In genomic region chr3:186241910-186242821, GRCh38 we compare ENCODE assay signal across 8 cellular contexts.
A peak's percentile ranks its signal among the peaks of the same experiment; 100 is the strongest.
DNase-seq lines count a peak whose midpoint lies in the region; ATAC-seq and TF ChIP-seq lines count a peak whose summit lies in the region.

No MANE protein-coding gene starts in this region.

- H3K9ac ChIP-seq in subcutaneous abdominal adipose tissue (ENCODE audit: low read length in 5 of 5) = peak overlapping the region in 3 of 5 donors; percentile 1 to 10 (median 5)

- in situ Hi-C loops in ACHN (cut with HindIII; ENCODE audit: low pct_ligation_motif_present, low pct_unique_long_range_greater_than_20kb, low sequenced_read_pairs) = loop anchor here (25.0 kb wide), 1 partner anchor 255 kb away; no protein-coding TSS in a partner anchor

- intact Hi-C loops in activated CD8-positive, alpha-beta T cell treated with anti-CD3 and anti-CD28 coated beads for 36 hours (cut with micrococcal nuclease) = loop anchor here (5.0 to 10.0 kb wide), 2 partner anchors 137 to 260 kb away; partner anchors contain the start of gene ETV5
- intact Hi-C loops in esophagus muscularis mucosa (cut with DNase I) = loop anchor here (10.0 kb wide), 1 partner anchor 257 kb away; no protein-coding TSS in a partner anchor

- peak; percentile 92 for DNase-seq in ACHN
- DNase-seq in NCI-H2107 treated with DMSO at 0.1 percent for 48 hours (lab: John Stamatoyannopoulos, UW; ENCODE audit: unreplicated experiment) = peak; percentile 89
- peak; percentile 87 for DNase-seq in activated CD8-positive, alpha-beta T cell treated with anti-CD3 and anti-CD28 coated beads for 36 hours
- no peak for DNase-seq in esophagus muscularis mucosa (ENCODE audit: extremely low spot score)
- peak; percentile 92 for DNase-seq in myocyte (ENCODE audit: low read depth)

- TF ChIP-seq POLR2A in esophagus muscularis mucosa (IDR thresholded peaks at IDR 0.05; ENCODE audit: low read depth) = no peak

- peaks cover 0 to 66% (median 42%) of the 10 kb centered on the region in 4 donors for H3K36me3 ChIP-seq in esophagus muscularis mucosa
- no peaks in the 10 kb centered on the region for H3K36me3 ChIP-seq in subcutaneous abdominal adipose tissue (ENCODE audit: control insufficient read depth in 5 of 5, insufficient read depth in 5 of 5, low read length in 5 of 5)

- no peaks in the 10 kb centered on the region for H3K36me3 Mint-ChIP-seq in activated CD8-positive, alpha-beta T cell treated with anti-CD3 and anti-CD28 coated beads for 36 hours (ENCODE audit: low read depth)

- H3K4me3 Mint-ChIP-seq in activated CD8-positive, alpha-beta T cell treated with anti-CD3 and anti-CD28 coated beads for 36 hours = peak overlapping the region; percentile 17

- H3K9me3 ChIP-seq in esophagus muscularis mucosa (no peaks in the 10 kb centered on the region), subcutaneous abdominal adipose tissue (ENCODE audit: control insufficient read depth in 5 of 5, low read length in 5 of 5) (no peaks in the 10 kb centered on the region)

- POLR2A ChIA-PET in activated CD8-positive, alpha-beta T cell treated with anti-CD3 and anti-CD28 coated beads for 36 hours (lab: Charles Lee) = interaction anchor here (0.8 kb wide), 1 partner anchor 249 kb away, joined by 4 read pairs; no protein-coding TSS in a partner anchor

- no peaks in the 10 kb centered on the region for H3K9me3 Mint-ChIP-seq in activated CD8-positive, alpha-beta T cell treated with anti-CD3 and anti-CD28 coated beads for 36 hours

- H3K4me3 ChIP-seq in esophagus muscularis mucosa = peak overlapping the region; percentile 2 to 41 (median 20)
- peak overlapping the region; percentile 35 to 59 (median 45) for H3K4me3 ChIP-seq in subcutaneous abdominal adipose tissue (ENCODE audit: low read depth in 1 of 5, low read length in 5 of 5)

- H3K27me3 ChIP-seq in esophagus muscularis mucosa = no peaks in the 10 kb centered on the region
- H3K27me3 ChIP-seq in subcutaneous abdominal adipose tissue (ENCODE audit: control insufficient read depth in 5 of 5, insufficient read depth in 4 of 5, low read length in 5 of 5) = peaks cover 0 to 4% (median 0%) of the 10 kb centered on the region in 5 donors

- WGBS in esophagus muscularis mucosa = 38% methylated on average over 21 of the region's 21 CpGs

- TF ChIP-seq EP300 in esophagus muscularis mucosa (IDR thresholded peaks at IDR 0.05) = no peak

- H3K27me3 Mint-ChIP-seq in activated CD8-positive, alpha-beta T cell treated with anti-CD3 and anti-CD28 coated beads for 36 hours = peaks cover 20% of the 10 kb centered on the region

- TF ChIP-seq CTCF in activated CD8-positive, alpha-beta T cell treated with anti-CD3 and anti-CD28 coated beads for 36 hours (IDR thresholded peaks at IDR 0.05) = peak; percentile 64
- TF ChIP-seq CTCF in esophagus muscularis mucosa (IDR thresholded peaks at IDR 0.05) = peak in 2 of 3 experiments; percentile 32 to 40

- CTCF ChIA-PET in activated CD8-positive, alpha-beta T cell treated with anti-CD3 and anti-CD28 coated beads for 36 hours (lab: Charles Lee) = interaction anchor here (0.6 to 4.1 kb wide), 24 partner anchors 11 to 299 kb away, joined by 3 to 21 read pairs (median 4); partner anchors contain the start of gene ETV5

- H3K27ac Mint-ChIP-seq in activated CD8-positive, alpha-beta T cell treated with anti-CD3 and anti-CD28 coated beads for 36 hours = no peak overlapping the region

- peak; percentile 90 for ATAC-seq in GM18502 (IDR thresholded peaks at IDR 0.05; ENCODE audit: poor library complexity, unreplicated experiment)
- ATAC-seq in HG02885 (IDR thresholded peaks at IDR 0.05; ENCODE audit: poor library complexity, unreplicated experiment) = peak; percentile 82
- peak; percentile 99 for ATAC-seq in activated CD8-positive, alpha-beta T cell treated with anti-CD3 and anti-CD28 coated beads for 36 hours

- H3K4me1 ChIP-seq in esophagus muscularis mucosa = peaks cover 20 to 40% (median 23%) of the 10 kb centered on the region in 4 donors
- H3K4me1 ChIP-seq in subcutaneous abdominal adipose tissue (ENCODE audit: control insufficient read depth in 5 of 5, insufficient read depth in 5 of 5, low read length in 5 of 5) = peaks cover 0 to 13% (median 13%) of the 10 kb centered on the region in 5 donors

- peak overlapping the region; percentile 48 to 69 (median 54) for H3K27ac ChIP-seq in esophagus muscularis mucosa (replicated peaks in 1 of 4)
- no peak overlapping the region for H3K27ac ChIP-seq in subcutaneous abdominal adipose tissue (ENCODE audit: low read depth, low read length)

- H3K4me1 Mint-ChIP-seq in activated CD8-positive, alpha-beta T cell treated with anti-CD3 and anti-CD28 coated beads for 36 hours (ENCODE audit: low read depth) = peaks cover 6% of the 10 kb centered on the region
